In the genomic region with DNA sequence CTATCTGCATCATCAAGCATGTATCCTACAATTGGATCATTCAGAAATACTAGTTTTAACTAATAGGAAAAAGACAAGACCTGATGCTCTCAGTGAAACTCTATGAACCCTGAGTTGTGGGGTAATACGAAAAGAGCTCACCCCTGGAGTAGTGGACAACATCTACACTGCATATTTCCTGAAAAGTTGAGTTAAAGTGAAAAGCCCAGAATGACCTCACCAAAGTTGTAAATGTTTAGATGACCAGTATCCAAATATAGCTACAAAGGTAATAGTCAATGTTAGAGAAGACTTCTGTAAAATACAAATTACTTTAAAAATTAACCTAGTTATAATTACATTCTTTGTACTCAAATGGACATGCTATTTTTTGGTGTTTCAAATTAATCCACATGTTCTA, we compare ENCODE assay signal across 19 cellular contexts. TPM values are rescaled to one million over a fixed set of nuclear protein-coding genes. Genes with fewer than 3 reads are reported as not detected.
DNase-seq lines count a peak whose midpoint lies in the region; ATAC-seq, FAIRE-seq and TF ChIP-seq lines count a peak whose summit lies in the region.
"Had no signal": no experiment of that assay in that cellular context is flagged by ENCODE, and none has a peak within 500 bp of the region (broad histone marks: within the 10 kb centered on the region; RNA-seq: fewer than 3 reads in every experiment).

No MANE protein-coding gene starts in this region.

- FAIRE-seq in GM12892 (lab: Jason Lieb, UNC), result peak; percentile 72

- no peak for DNase-seq in GM12892 (ENCODE audit: insufficient read length)
- no peak for DNase-seq in DMS53 treated with DMSO at 0.1 percent for 48 hours (lab: John Stamatoyannopoulos, UW; ENCODE audit: unreplicated experiment)
- DNase-seq in DMS 273 treated with DMSO at 0.1 percent for 48 hours (lab: John Stamatoyannopoulos, UW), result no peak
- DNase-seq: activated CD4-positive, alpha-beta T cell treated with anti-CD3 and anti-CD28 coated beads, Interleukin-2, amount 50 U/mL, for 1 hour; activated CD8-positive, alpha-beta memory T cell treated with anti-CD3 and anti-CD28 coated beads, Interleukin-2, amount 50 U/mL, for 48 hours; activated effector memory CD4-positive, alpha-beta T cell treated with anti-CD3 and anti-CD28 coated beads, Interleukin-2, amount 50 U/mL, for 16 hours; Caco-2; EL; head of caudate nucleus; NCI-H1417; NCI-H2107; NCI-H510A; right lobe of liver; WERI-Rb-1 had no signal

- peak; percentile 43 for ATAC-seq in GM19035 (IDR thresholded peaks at IDR 0.05; ENCODE audit: unreplicated experiment)
- peak; percentile 46 for ATAC-seq in HG02759 (IDR thresholded peaks at IDR 0.05; ENCODE audit: unreplicated experiment)
- peak; percentile 53 for ATAC-seq in HG03342 (IDR thresholded peaks at IDR 0.05; ENCODE audit: unreplicated experiment)
- ATAC-seq in HG02642 (IDR thresholded peaks at IDR 0.05; ENCODE audit: poor library complexity, unreplicated experiment), result no peak
- ATAC-seq in GM19467 (IDR thresholded peaks at IDR 0.05; ENCODE audit: unreplicated experiment), result no peak
- ATAC-seq: right lobe of liver had no signal

- no peak for TF ChIP-seq POLR2A in GM12892 (IDR thresholded peaks at IDR 0.05; ENCODE audit: low read depth, low read length)

RNA-seq across cellular contexts. Expression of a gene that starts 52.8 kb away (rescaled TPM):
- 0.17 TPM for polyA plus RNA-seq in GM12892 (2012; ENCODE audit: missing spikeins)

RNA-seq across cellular contexts. Expression of a gene that starts 53.9 kb away (rescaled TPM):
- 7.8 TPM for polyA plus RNA-seq in GM12892 (2012; ENCODE audit: missing spikeins)

Comparison
In these comparisons a context has a peak if more than half of its experiments do, and no peak if none do; other contexts are left out.
1. ATAC-seq: peak in GM19035 (single experiment), HG02759 (single experiment) and HG03342 (single experiment); none in HG02642 (single experiment) and GM19467 (single experiment).